ENCODE assay signal across 8 cellular contexts in genomic region chr5:102762095-102762534, GRCh38. TPM values are rescaled to one million over a fixed set of nuclear protein-coding genes. Genes with fewer than 3 reads are reported as not detected.
DNase-seq lines count a peak whose midpoint lies in the region; ATAC-seq, FAIRE-seq and TF ChIP-seq lines count a peak whose summit lies in the region.

No MANE protein-coding gene starts in this region.

- H3K36me3 ChIP-seq in GM06990 (ENCODE audit: control insufficient read depth, insufficient read depth, low read length): no peaks in the 10 kb centered on the region
- H3K36me3 ChIP-seq in astrocyte (ENCODE audit: insufficient read depth, low read length): no peaks in the 10 kb centered on the region
- no peaks in the 10 kb centered on the region for H3K36me3 ChIP-seq in prostate gland

- H3K27ac Mint-ChIP-seq in astrocyte (ENCODE audit: unreplicated experiment): peak overlapping the region; percentile 79
- peak overlapping the region; percentile 74 for H3K27ac Mint-ChIP-seq in osteocyte (ENCODE audit: unreplicated experiment)
- H3K27ac Mint-ChIP-seq in mesothelial cell of epicardium: no peak overlapping the region

- no peak overlapping the region for H2AFZ ChIP-seq in astrocyte (ENCODE audit: low read depth, low read length)

- H3K4me2 ChIP-seq in astrocyte (ENCODE audit: low read length): peak overlapping the region; percentile 75

- H3K27me3 Mint-ChIP-seq in astrocyte (ENCODE audit: low read depth, unreplicated experiment): no peaks in the 10 kb centered on the region
- no peaks in the 10 kb centered on the region for H3K27me3 Mint-ChIP-seq in osteocyte (ENCODE audit: unreplicated experiment)
- no peaks in the 10 kb centered on the region for H3K27me3 Mint-ChIP-seq in mesothelial cell of epicardium (ENCODE audit: low read depth)

- H3K36me3 Mint-ChIP-seq in astrocyte (ENCODE audit: low read depth, unreplicated experiment) (peaks cover 2% of the 10 kb centered on the region), osteocyte (ENCODE audit: unreplicated experiment) (no peaks in the 10 kb centered on the region), mesothelial cell of epicardium (no peaks in the 10 kb centered on the region)

- intact Hi-C loops in prostate gland (cut with DNase I): no loop called here

- H3K27me3 ChIP-seq in GM06990 (replicated peaks; ENCODE audit: control insufficient read depth, insufficient read depth, low read length) (no peaks in the 10 kb centered on the region), astrocyte (ENCODE audit: insufficient read depth, low read length) (no peaks in the 10 kb centered on the region), prostate gland (replicated peaks; ENCODE audit: insufficient read depth) (no peaks in the 10 kb centered on the region)

- peak overlapping the region; percentile 43 for H3K4me3 Mint-ChIP-seq in astrocyte (ENCODE audit: unreplicated experiment)
- H3K4me3 Mint-ChIP-seq in osteocyte (ENCODE audit: unreplicated experiment): peak overlapping the region; percentile 14
- H3K4me3 Mint-ChIP-seq in mesothelial cell of epicardium: no peak overlapping the region

- H3K9me3 ChIP-seq in astrocyte (ENCODE audit: insufficient read depth, low read depth, low read length): no peaks in the 10 kb centered on the region
- no peaks in the 10 kb centered on the region for H3K9me3 ChIP-seq in prostate gland

- peak overlapping the region; percentile 52 for H3K4me3 ChIP-seq in GM06990 (replicated peaks; ENCODE audit: low read depth, low read length)
- no peak overlapping the region for H3K4me3 ChIP-seq in astrocyte (ENCODE audit: insufficient read depth, low read depth, low read length)
- no peak overlapping the region for H3K4me3 ChIP-seq in prostate gland

- H3K4me1 Mint-ChIP-seq in astrocyte (ENCODE audit: low read depth, unreplicated experiment): peaks cover 60% of the 10 kb centered on the region
- H3K4me1 Mint-ChIP-seq in osteocyte (ENCODE audit: unreplicated experiment): peaks cover 43% of the 10 kb centered on the region
- peaks cover 7% of the 10 kb centered on the region for H3K4me1 Mint-ChIP-seq in mesothelial cell of epicardium

- H3K9me3 Mint-ChIP-seq in astrocyte (ENCODE audit: unreplicated experiment) (no peaks in the 10 kb centered on the region), osteocyte (ENCODE audit: unreplicated experiment) (no peaks in the 10 kb centered on the region), mesothelial cell of epicardium (no peaks in the 10 kb centered on the region)

- peak; percentile 69 for FAIRE-seq in astrocyte (lab: Jason Lieb, UNC)

- peak overlapping the region; percentile 23 for H3K27ac ChIP-seq in astrocyte (ENCODE audit: low read depth, low read length)
- no peak overlapping the region for H3K27ac ChIP-seq in prostate gland

- DNase-seq in GM06990 (ENCODE audit: extremely low read depth, insufficient read length) (peak; percentile 17), GM20000 (ENCODE audit: low spot score) (peak; percentile 41), astrocyte (ENCODE audit: low read depth) (peak; percentile 58), osteocyte (ENCODE audit: extremely low spot score, unreplicated experiment) (no peak), prostate gland (ENCODE audit: low spot score) (no peak), nucleus accumbens (lab: John Stamatoyannopoulos, UW) (no peak), mesothelial cell of epicardium (ENCODE audit: low spot score in 2 of 2, unreplicated experiment in 2 of 2) (no peak)

- peaks cover 4% of the 10 kb centered on the region for H4K20me1 ChIP-seq in astrocyte (ENCODE audit: insufficient read depth, low read length)

- H3K4me1 ChIP-seq in astrocyte (ENCODE audit: insufficient read depth, low read length) (peaks cover 18% of the 10 kb centered on the region), prostate gland (replicated peaks) (no peaks in the 10 kb centered on the region)

- TF ChIP-seq CTCF in GM06990 (IDR thresholded peaks at IDR 0.05; ENCODE audit: insufficient read depth, low read length, poor library complexity, severe bottlenecking): no peak
- TF ChIP-seq CTCF in GM20000 (IDR thresholded peaks at IDR 0.05; ENCODE audit: extremely low read depth, missing control alignments): no peak
- no peak for TF ChIP-seq CTCF in astrocyte (IDR thresholded peaks at IDR 0.05; ENCODE audit: insufficient read depth, low read depth, low read length)
- no peak for TF ChIP-seq CTCF in osteocyte (IDR thresholded peaks at IDR 0.05)
- no peak for TF ChIP-seq CTCF in prostate gland (IDR thresholded peaks at IDR 0.05)
- no peak for TF ChIP-seq CTCF in mesothelial cell of epicardium (IDR thresholded peaks at IDR 0.05; ENCODE audit: unreplicated experiment)

- peak overlapping the region; percentile 20 for H3K9ac ChIP-seq in astrocyte (ENCODE audit: low read length)

- peaks cover 56% of the 10 kb centered on the region for H3K79me2 ChIP-seq in astrocyte (ENCODE audit: insufficient read depth, low read length)

- TF ChIP-seq POLR2A in prostate gland (IDR thresholded peaks at IDR 0.05): no peak

- ATAC-seq in HG03457 (IDR thresholded peaks at IDR 0.05; ENCODE audit: unreplicated experiment): peak; percentile 74

RNA-seq across cellular contexts. Expression of gene PAM, which starts 7.0 kb away (rescaled TPM):
- total RNA-seq in astrocyte (259 and 301 TPM in 2 replicates), osteocyte (267 and 289 TPM in 2 replicates), prostate gland (100 to 1,000 TPM in 1 of 2 donors, 10 to 100 TPM in 1; 76.8 to 171 TPM), mesothelial cell of epicardium (76.1 to 94.3 TPM (median 89.0 TPM) in 3 replicates)

Comparison
In these comparisons a context has a peak if more than half of its experiments do, and no peak if none do; other contexts are left out.
1. DNase-seq: peak in GM06990 (single experiment), GM20000 (single experiment) and astrocyte (single experiment); none in osteocyte (single experiment), prostate gland (single experiment), nucleus accumbens (0 of 56) and mesothelial cell of epicardium (0 of 2).